In the genomic region with DNA sequence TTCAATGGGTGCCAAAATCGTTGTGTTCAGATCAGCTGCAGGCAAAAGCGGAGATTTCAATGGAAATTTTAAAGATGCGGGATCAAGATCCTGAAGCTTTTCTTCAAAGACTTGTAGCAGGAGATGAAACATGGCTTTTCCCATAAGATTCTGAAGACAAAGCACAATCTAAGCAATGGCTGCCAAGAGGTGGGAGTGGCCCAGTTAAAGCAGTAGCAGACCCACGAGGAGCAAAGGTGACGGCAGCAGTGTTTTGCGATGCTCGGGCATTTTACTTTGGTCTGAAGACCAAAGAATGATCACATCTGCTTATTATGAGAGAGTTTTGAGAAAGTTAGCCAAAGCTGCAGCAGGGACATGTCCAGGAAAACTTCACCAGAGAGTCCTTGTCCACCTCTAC, we compare ENCODE assay signal across 23 cellular contexts.
A peak's percentile ranks its signal among the peaks of the same experiment; 100 is the strongest.
DNase-seq lines count a peak whose midpoint lies in the region; ATAC-seq, FAIRE-seq and TF ChIP-seq lines count a peak whose summit lies in the region.
"Had no signal": no experiment of that assay in that cellular context is flagged by ENCODE, and none has a peak within 500 bp of the region (broad histone marks: within the 10 kb centered on the region; RNA-seq: fewer than 3 reads in every experiment).

No MANE protein-coding gene starts in this region.

- intact Hi-C loops in breast epithelium (cut with DNase I; ENCODE audit: low total_unique reads) (no loop called here), mammary epithelial cell (cut with micrococcal nuclease) (loop anchor here (10.0 kb wide), 1 partner anchor 75 kb away; no protein-coding TSS in a partner anchor)

- no peak overlapping the region for H4K8ac ChIP-seq in H1 (ENCODE audit: extremely low read depth, insufficient read depth, low read length)

- dilution Hi-C loops in mammary epithelial cell (cut with HindIII; ENCODE audit: low sequenced_read_pairs): no loop called here

- in situ Hi-C loops in mammary epithelial cell (cut with MboI; ENCODE audit: low sequenced_read_pairs in 2 of 2): no loop called here

- H3K56ac ChIP-seq in H1 (replicated peaks; ENCODE audit: insufficient read length, low read depth, low read length): no peak overlapping the region

- H3K4ac ChIP-seq in H1 (replicated peaks; ENCODE audit: insufficient read length, low read depth, low read length): no peak overlapping the region

- no TSS peak for BruUV-seq in mammary epithelial cell (replicated peaks; lab: Mats Ljungman, UMichigan)

- H2BK20ac ChIP-seq in H1 (ENCODE audit: low read length): no peak overlapping the region

- no peak for TF ChIP-seq RAD21 in H1 (IDR thresholded peaks at IDR 0.05 in 1 of 2, conservative IDR thresholded peaks at IDR 0.05 in 1 of 2; ENCODE audit: low read depth in 2 of 2, low read length in 2 of 2)

- H3K4me1 ChIP-seq in breast epithelium: no peaks in the 10 kb centered on the region
- no peaks in the 10 kb centered on the region for H3K4me1 ChIP-seq in mammary epithelial cell (ENCODE audit: insufficient read depth, low read length)
- no peaks in the 10 kb centered on the region for H3K4me1 ChIP-seq in H1 (replicated peaks in 1 of 4; ENCODE audit: control insufficient read depth in 3 of 4, insufficient read depth in 4 of 4, low read length in 3 of 4)
- no peaks in the 10 kb centered on the region for H3K4me1 ChIP-seq in neural progenitor cell
- H3K4me1 ChIP-seq: A549; BLaER1 treated with 17β-estradiol and CSF1 and Interleukin-3, amounts not matched to agents 10 nM and 100 nM; Caco-2 had no signal

- H3K79me2 ChIP-seq in mammary epithelial cell (ENCODE audit: insufficient read depth, low read length): no peaks in the 10 kb centered on the region
- H3K79me2 ChIP-seq in H1 (ENCODE audit: control insufficient read depth in 1 of 2, insufficient read depth in 2 of 2, low read length in 2 of 2): no peaks in the 10 kb centered on the region
- no peaks in the 10 kb centered on the region for H3K79me2 ChIP-seq in neural progenitor cell (ENCODE audit: low read depth)

- no peak overlapping the region for H4K91ac ChIP-seq in H1 (replicated peaks; ENCODE audit: insufficient read length, low read length)

- CTCF ChIA-PET in mammary epithelial cell (lab: Charles Lee; ENCODE audit: low non-redundant PET) (no interaction called here), H1 (lab: Charles Lee; ENCODE audit: partially characterized antibody) (no interaction called here)

- no peak overlapping the region for H3K23ac ChIP-seq in H1 (ENCODE audit: insufficient read length)

- H2AFZ ChIP-seq in mammary epithelial cell (ENCODE audit: low read depth, low read length) (no peak overlapping the region), H1 (ENCODE audit: low read length) (peak overlapping the region; percentile 90), neural progenitor cell (replicated peaks) (peak overlapping the region; percentile 19)

- DNase-seq in breast epithelium (ENCODE audit: low spot score in 2 of 2): no peak
- no peak for DNase-seq in mammary epithelial cell
- no peak for DNase-seq in H1 (ENCODE audit: low read depth in 1 of 2, low spot score in 2 of 2)
- DNase-seq in neural progenitor cell (ENCODE audit: low spot score): no peak
- DNase-seq in activated naive CD8-positive, alpha-beta T cell treated with anti-CD3 and anti-CD28 coated beads, Interleukin-2, amount 50 U/mL, for 24 hours: no peak
- no peak for DNase-seq in NCI-H226
- DNase-seq: AML-193; Caco-2; Calu3; CD4-positive, alpha-beta T cell; CD8-positive, alpha-beta T cell; DMS79 treated with DMSO at 0.1 percent for 48 hours; GF-D8 had no signal

- H3K9ac ChIP-seq in mammary epithelial cell (ENCODE audit: insufficient read depth, low read length): no peak overlapping the region
- no peak overlapping the region for H3K9ac ChIP-seq in H1 (replicated peaks in 1 of 4; ENCODE audit: extremely low read depth in 1 of 4, low read depth in 3 of 4, low read length in 3 of 4)
- H3K9ac ChIP-seq in neural progenitor cell: no peak overlapping the region
- H3K9ac ChIP-seq: BLaER1 treated with 17β-estradiol and CSF1 and Interleukin-3, amounts not matched to agents 10 nM and 100 nM had no signal

- TF ChIP-seq CTCF in breast epithelium (IDR thresholded peaks at IDR 0.05): no peak
- TF ChIP-seq CTCF in mammary epithelial cell (conservative IDR thresholded peaks at IDR 0.05 in 1 of 2, IDR thresholded peaks at IDR 0.05 in 1 of 2; ENCODE audit: extremely low read depth in 1 of 2, insufficient read depth in 1 of 2, low read depth in 1 of 2, low read length in 2 of 2): no peak
- no peak for TF ChIP-seq CTCF in H1 (IDR thresholded peaks at IDR 0.05; ENCODE audit: control extremely low read depth in 1 of 3, insufficient read depth in 1 of 3, low read depth in 1 of 3, low read length in 3 of 3)
- no peak for TF ChIP-seq CTCF in neural progenitor cell (IDR thresholded peaks at IDR 0.05)

- H3K9me3 Mint-ChIP-seq in neural progenitor cell: no peaks in the 10 kb centered on the region
- peaks cover 16% of the 10 kb centered on the region for H3K9me3 Mint-ChIP-seq in activated naive CD8-positive, alpha-beta T cell treated with anti-CD3 and anti-CD28 coated beads, Interleukin-2, amount 50 U/mL, for 24 hours

- FAIRE-seq in H1 (lab: Jason Lieb, UNC): no peak
- FAIRE-seq: A549, D721Med, G401.6, GM12891, GM19239 had no signal

- H3K4me3 ChIP-seq in breast epithelium: peak overlapping the region in 2 of 3 donors; percentile 6 to 22
- no peak overlapping the region for H3K4me3 ChIP-seq in mammary epithelial cell (replicated peaks in 1 of 3; ENCODE audit: insufficient read depth in 1 of 3, low read depth in 2 of 3, low read length in 3 of 3)
- no peak overlapping the region for H3K4me3 ChIP-seq in H1 (ENCODE audit: extremely low read depth in 1 of 4, insufficient read depth in 2 of 4, low read depth in 3 of 4, low read length in 4 of 4)
- H3K4me3 ChIP-seq in neural progenitor cell: no peak overlapping the region
- H3K4me3 ChIP-seq: A549; BLaER1 treated with 17β-estradiol and CSF1 and Interleukin-3, amounts not matched to agents 10 nM and 100 nM had no signal

- H3K9me3 ChIP-seq in breast epithelium (no peaks in the 10 kb centered on the region), mammary epithelial cell (replicated peaks; ENCODE audit: insufficient read depth, low read length) (no peaks in the 10 kb centered on the region), H1 (ENCODE audit: insufficient read depth in 2 of 2, low read depth in 1 of 2, low read length in 1 of 2) (peaks cover 0 to 3% of the 10 kb centered on the region in 2 experiments; a peak in 1 of 4 replicates), neural progenitor cell (ENCODE audit: low read depth) (no peaks in the 10 kb centered on the region)
- H3K9me3 ChIP-seq: A549, Caco-2 had no signal

- no peaks in the 10 kb centered on the region for H3K36me3 ChIP-seq in breast epithelium
- H3K36me3 ChIP-seq in mammary epithelial cell (ENCODE audit: insufficient read depth, low read length): no peaks in the 10 kb centered on the region
- no peaks in the 10 kb centered on the region for H3K36me3 ChIP-seq in H1 (ENCODE audit: control insufficient read depth in 2 of 4, insufficient read depth in 4 of 4, low read length in 3 of 4)
- no peaks in the 10 kb centered on the region for H3K36me3 ChIP-seq in neural progenitor cell
- H3K36me3 ChIP-seq: BLaER1 treated with 17β-estradiol and CSF1 and Interleukin-3, amounts not matched to agents 10 nM and 100 nM had no signal

- no peaks in the 10 kb centered on the region for H3K23me2 ChIP-seq in H1 (ENCODE audit: low read depth, low read length)

- H2BK5ac ChIP-seq in H1 (ENCODE audit: low read depth, low read length): no peak overlapping the region

- no peak for ATAC-seq in activated naive CD8-positive, alpha-beta T cell treated with anti-CD3 and anti-CD28 coated beads, Interleukin-2, amount 50 U/mL, for 24 hours
- no peak for ATAC-seq in HG03442 (IDR thresholded peaks at IDR 0.05; ENCODE audit: unreplicated experiment)
- ATAC-seq: A549; CD8-positive, alpha-beta T cell had no signal

- no peak overlapping the region for H3K27ac Mint-ChIP-seq in neural progenitor cell
- H3K27ac Mint-ChIP-seq in activated naive CD8-positive, alpha-beta T cell treated with anti-CD3 and anti-CD28 coated beads, Interleukin-2, amount 50 U/mL, for 24 hours: no peak overlapping the region
- H3K27ac Mint-ChIP-seq: B cell; CD4-positive, alpha-beta T cell; CD8-positive, alpha-beta T cell had no signal

- TF ChIP-seq POLR2A in breast epithelium (IDR thresholded peaks at IDR 0.05) (no peak), H1 (IDR thresholded peaks at IDR 0.05; ENCODE audit: control extremely low read depth in 1 of 2, low read depth in 2 of 2, low read length in 2 of 2) (no peak)

- 16% methylated on average over 7 of the region's 7 CpGs for WGBS in mammary epithelial cell (ENCODE audit: low coverage, missing lambda C conversion rate)
- 95% methylated on average over 7 of the region's 7 CpGs; no CpG with 5 or more reads in 1 of the 2 experiments for WGBS in H1 (ENCODE audit: extremely low coverage in 1 of 2, insufficient coverage in 1 of 2, insufficient read length in 1 of 2, insufficient replicate concordance in 2 of 2, low coverage in 1 of 2, low lambda C conversion rate in 2 of 2, missing lambda C conversion rate in 1 of 2), 2 experiments

- H3K79me1 ChIP-seq in H1 (ENCODE audit: low read depth, low read length): no peaks in the 10 kb centered on the region

- no peak overlapping the region for H3K14ac ChIP-seq in H1 (ENCODE audit: insufficient read length)

- H3K27me3 ChIP-seq in breast epithelium (no peaks in the 10 kb centered on the region), mammary epithelial cell (ENCODE audit: insufficient read depth, low read length) (peaks cover 7% of the 10 kb centered on the region), H1 (replicated peaks in 1 of 4; ENCODE audit: control insufficient read depth in 3 of 4, extremely low read depth in 1 of 4, insufficient read depth in 3 of 4, low read length in 3 of 4) (no peaks in the 10 kb centered on the region), neural progenitor cell (no peaks in the 10 kb centered on the region)
- H3K27me3 ChIP-seq: BLaER1 treated with 17β-estradiol and CSF1 and Interleukin-3, amounts not matched to agents 10 nM and 100 nM had no signal

- no peaks in the 10 kb centered on the region for H3K4me1 Mint-ChIP-seq in neural progenitor cell
- no peaks in the 10 kb centered on the region for H3K4me1 Mint-ChIP-seq in activated naive CD8-positive, alpha-beta T cell treated with anti-CD3 and anti-CD28 coated beads, Interleukin-2, amount 50 U/mL, for 24 hours
- H3K4me1 Mint-ChIP-seq: B cell had no signal

- POLR2A ChIA-PET in H1 (lab: Charles Lee; ENCODE audit: partially characterized antibody): no interaction called here

- H4K20me1 ChIP-seq in mammary epithelial cell (ENCODE audit: insufficient read depth, low read length) (no peaks in the 10 kb centered on the region), H1 (replicated peaks in 1 of 2; ENCODE audit: control insufficient read depth in 1 of 2, insufficient read depth in 2 of 2, low read length in 2 of 2) (no peaks in the 10 kb centered on the region), neural progenitor cell (ENCODE audit: low read depth) (no peaks in the 10 kb centered on the region)
- H4K20me1 ChIP-seq: BLaER1 treated with 17β-estradiol and CSF1 and Interleukin-3, amounts not matched to agents 10 nM and 100 nM had no signal

- H3K36me3 Mint-ChIP-seq in neural progenitor cell: no peaks in the 10 kb centered on the region
- H3K36me3 Mint-ChIP-seq in activated naive CD8-positive, alpha-beta T cell treated with anti-CD3 and anti-CD28 coated beads, Interleukin-2, amount 50 U/mL, for 24 hours (ENCODE audit: low read depth): no peaks in the 10 kb centered on the region
- H3K36me3 Mint-ChIP-seq: CD8-positive, alpha-beta T cell had no signal

- H3F3A ChIP-seq in neural progenitor cell (ENCODE audit: low read depth): no peaks in the 10 kb centered on the region

- peak overlapping the region in 1 of 2 donors; percentile 5 for H3K27ac ChIP-seq in breast epithelium
- no peak overlapping the region for H3K27ac ChIP-seq in mammary epithelial cell (ENCODE audit: insufficient read depth, low read depth, low read length)
- H3K27ac ChIP-seq in H1 (ENCODE audit: low read depth, low read length): no peak overlapping the region
- no peak overlapping the region for H3K27ac ChIP-seq in neural progenitor cell
- H3K27ac ChIP-seq: 22Rv1; A549; BLaER1 treated with 17β-estradiol and CSF1 and Interleukin-3, amounts not matched to agents 10 nM and 100 nM; C4-2B had no signal

- no peak overlapping the region for H4K5ac ChIP-seq in H1 (ENCODE audit: insufficient read length, low read depth, low read length)

- no peak overlapping the region for H2BK15ac ChIP-seq in H1 (ENCODE audit: low read length)

- no peak overlapping the region for H3K4me3 Mint-ChIP-seq in neural progenitor cell
- H3K4me3 Mint-ChIP-seq in activated naive CD8-positive, alpha-beta T cell treated with anti-CD3 and anti-CD28 coated beads, Interleukin-2, amount 50 U/mL, for 24 hours: no peak overlapping the region
- H3K4me3 Mint-ChIP-seq: B cell; CD4-positive, alpha-beta T cell; CD8-positive, alpha-beta T cell had no signal

- H2AK5ac ChIP-seq in H1 (ENCODE audit: low read depth, low read length): no peak overlapping the region

- H3K18ac ChIP-seq in H1 (ENCODE audit: extremely low read depth, low read length): no peak overlapping the region

- H3K4me2 ChIP-seq in mammary epithelial cell (ENCODE audit: insufficient read depth, low read depth, low read length) (no peak overlapping the region), H1 (ENCODE audit: insufficient read depth in 1 of 2, low read depth in 2 of 2, low read length in 2 of 2) (no peak overlapping the region), neural progenitor cell (no peak overlapping the region)
- H3K4me2 ChIP-seq: A549; BLaER1 treated with 17β-estradiol and CSF1 and Interleukin-3, amounts not matched to agents 10 nM and 100 nM had no signal

- no peaks in the 10 kb centered on the region for H3K27me3 Mint-ChIP-seq in neural progenitor cell (ENCODE audit: insufficient read depth, low read depth)
- no peaks in the 10 kb centered on the region for H3K27me3 Mint-ChIP-seq in activated naive CD8-positive, alpha-beta T cell treated with anti-CD3 and anti-CD28 coated beads, Interleukin-2, amount 50 U/mL, for 24 hours
- H3K27me3 Mint-ChIP-seq: B cell; CD4-positive, alpha-beta T cell had no signal

- no peak overlapping the region for H2BK12ac ChIP-seq in H1 (ENCODE audit: low read depth, low read length)

- H2BK120ac ChIP-seq in H1 (replicated peaks; ENCODE audit: low read depth, low read length): no peak overlapping the region

- TF ChIP-seq EP300 in H1 (IDR thresholded peaks at IDR 0.05; ENCODE audit: borderline replicate concordance in 1 of 2, low read depth in 2 of 2, low read length in 2 of 2): no peak

Comparison
In these comparisons a context has a peak if more than half of its experiments do, and no peak if none do; other contexts are left out.
1. H3K4me3 ChIP-seq: peak in breast epithelium (2 of 3); none in mammary epithelial cell (0 of 3), H1 (0 of 4) and neural progenitor cell (single experiment).